ENCODE assay signal across 8 cellular contexts in genomic region chr4:165326831-165327210, GRCh38. TPM values are rescaled to one million over a fixed set of nuclear protein-coding genes. Genes with fewer than 3 reads are reported as not detected.
A peak's percentile ranks its signal among the peaks of the same experiment; 100 is the strongest.
DNase-seq lines count a peak whose midpoint lies in the region; ATAC-seq, FAIRE-seq and TF ChIP-seq lines count a peak whose summit lies in the region.

No MANE protein-coding gene starts in this region.

- H3K23ac ChIP-seq in H1 (ENCODE audit: insufficient read length), result no peak overlapping the region

- H3K9ac ChIP-seq in OCI-LY1 (ENCODE audit: low read length), result peak overlapping the region; percentile 88
- H3K9ac ChIP-seq in H1 (replicated peaks in 1 of 4; ENCODE audit: extremely low read depth in 1 of 4, low read depth in 3 of 4, low read length in 3 of 4), result peak overlapping the region; percentile 64 to 90 (median 76)

- peak overlapping the region; percentile 63 for H3K4ac ChIP-seq in H1 (replicated peaks; ENCODE audit: insufficient read length, low read depth, low read length)

- no peak overlapping the region for H2AK5ac ChIP-seq in H1 (ENCODE audit: low read depth, low read length)

- TF ChIP-seq POLR2A in H1 (IDR thresholded peaks at IDR 0.05; ENCODE audit: control extremely low read depth in 1 of 2, low read depth in 2 of 2, low read length in 2 of 2), result peak in 1 of 2 experiments; percentile 64; a peak in 2 of 3 replicates

- H3K4me2 ChIP-seq in OCI-LY1 (ENCODE audit: low read length), result peak overlapping the region; percentile 97
- peak overlapping the region; percentile 78 to 90 for H3K4me2 ChIP-seq in H1 (ENCODE audit: insufficient read depth in 1 of 2, low read depth in 2 of 2, low read length in 2 of 2)

- no peaks in the 10 kb centered on the region for H3K27me3 Mint-ChIP-seq in Caco-2 (ENCODE audit: insufficient read depth, unreplicated experiment)

- H4K20me1 ChIP-seq in OCI-LY1 (ENCODE audit: insufficient read depth, low read length) (peaks cover 4% of the 10 kb centered on the region; the same call in 1 of the 2 replicates), H1 (replicated peaks in 1 of 2; ENCODE audit: control insufficient read depth in 1 of 2, insufficient read depth in 2 of 2, low read length in 2 of 2) (peaks cover 16 to 19% of the 10 kb centered on the region in 2 experiments)

- ATAC-seq in GM21526 (IDR thresholded peaks at IDR 0.05; ENCODE audit: low FRiP score, unreplicated experiment), result peak; percentile 0
- peak; percentile 39 for ATAC-seq in mucosa of descending colon
- ATAC-seq in HG02623 (IDR thresholded peaks at IDR 0.05; ENCODE audit: unreplicated experiment), result no peak
- no peak for ATAC-seq in HG02970 (IDR thresholded peaks at IDR 0.05; ENCODE audit: low FRiP score, unreplicated experiment)
- ATAC-seq in HG03439 (IDR thresholded peaks at IDR 0.05; ENCODE audit: unreplicated experiment), result no peak

- H2BK12ac ChIP-seq in H1 (ENCODE audit: low read depth, low read length), result no peak overlapping the region

- no peak for TF ChIP-seq CTCF in Caco-2 (IDR thresholded peaks at IDR 0.05; ENCODE audit: insufficient read depth in 1 of 2, low read depth in 1 of 2, low read length in 1 of 2, severe bottlenecking in 1 of 2, unreplicated experiment in 1 of 2)
- no peak for TF ChIP-seq CTCF in OCI-LY1 (IDR thresholded peaks at IDR 0.05; ENCODE audit: low read length)
- TF ChIP-seq CTCF in H1 (IDR thresholded peaks at IDR 0.05; ENCODE audit: control extremely low read depth in 1 of 3, insufficient read depth in 1 of 3, low read depth in 1 of 3, low read length in 3 of 3), result no peak
- no peak for TF ChIP-seq CTCF in mucosa of descending colon (IDR thresholded peaks at IDR 0.05)

- BruUV-seq in Caco-2 (replicated peaks; lab: Mats Ljungman, UMichigan), result TSS peak; percentile 99

- peak overlapping the region; percentile 90 for H4K5ac ChIP-seq in H1 (ENCODE audit: insufficient read length, low read depth, low read length)

- H4K91ac ChIP-seq in H1 (replicated peaks; ENCODE audit: insufficient read length, low read length), result no peak overlapping the region

- no peak for TF ChIP-seq RAD21 in H1 (IDR thresholded peaks at IDR 0.05 in 1 of 2, conservative IDR thresholded peaks at IDR 0.05 in 1 of 2; ENCODE audit: low read depth in 2 of 2, low read length in 2 of 2)

- TF ChIP-seq EP300 in H1 (IDR thresholded peaks at IDR 0.05; ENCODE audit: borderline replicate concordance in 1 of 2, low read depth in 2 of 2, low read length in 2 of 2), result no peak

- H3K18ac ChIP-seq in H1 (ENCODE audit: extremely low read depth, low read length), result no peak overlapping the region; the same call in 1 of the 2 replicates

- peak overlapping the region; percentile 83 for H3K27ac ChIP-seq in OCI-LY1 (ENCODE audit: low read depth, low read length, poor library complexity, severe bottlenecking)
- peak overlapping the region; percentile 75 for H3K27ac ChIP-seq in H1 (ENCODE audit: low read depth, low read length)

- H2AFZ ChIP-seq in OCI-LY1 (ENCODE audit: low read length) (peak overlapping the region; percentile 96), H1 (ENCODE audit: low read length) (peak overlapping the region; percentile 66; the same call in 1 of the 2 replicates)

- H3K4me1 ChIP-seq in Caco-2, result peaks cover 29% of the 10 kb centered on the region
- peaks cover 41% of the 10 kb centered on the region for H3K4me1 ChIP-seq in OCI-LY1 (ENCODE audit: insufficient read depth, low read length, severe bottlenecking)
- H3K4me1 ChIP-seq in H1 (replicated peaks in 1 of 4; ENCODE audit: control insufficient read depth in 3 of 4, insufficient read depth in 4 of 4, low read length in 3 of 4), result peaks cover 5 to 9% (median 7%) of the 10 kb centered on the region in 4 experiments
- peaks cover 4% of the 10 kb centered on the region for H3K4me1 ChIP-seq in mucosa of descending colon (ENCODE audit: low read depth)

- H3K14ac ChIP-seq in H1 (ENCODE audit: insufficient read length), result no peak overlapping the region

- no peaks in the 10 kb centered on the region for H3K9me2 ChIP-seq in OCI-LY1 (ENCODE audit: low read depth, low read length)

- H3K4me1 Mint-ChIP-seq in Caco-2 (ENCODE audit: low read depth, unreplicated experiment), result peaks cover 24% of the 10 kb centered on the region

- peaks cover 3% of the 10 kb centered on the region for H3K23me2 ChIP-seq in H1 (ENCODE audit: low read depth, low read length)

- H3K9me3 ChIP-seq in Caco-2 (peaks cover 10% of the 10 kb centered on the region), OCI-LY1 (ENCODE audit: low read length) (peaks cover 4% of the 10 kb centered on the region; the same call in 1 of the 2 replicates), H1 (ENCODE audit: insufficient read depth in 2 of 2, low read depth in 1 of 2, low read length in 1 of 2) (no peaks in the 10 kb centered on the region), mucosa of descending colon (no peaks in the 10 kb centered on the region)

- intact Hi-C loops in Caco-2 (cut with micrococcal nuclease; ENCODE audit: unreplicated experiment), result loop anchor here (1.0 to 2.0 kb wide), 2 partner anchors 116 to 215 kb away; partner anchors contain the start of gene TMEM192
- intact Hi-C loops in mucosa of descending colon (cut with DNase I, micrococcal nuclease), result no loop called here

- peak overlapping the region; percentile 71 for H3K56ac ChIP-seq in H1 (replicated peaks; ENCODE audit: insufficient read length, low read depth, low read length)

- H3K79me1 ChIP-seq in H1 (ENCODE audit: low read depth, low read length), result no peaks in the 10 kb centered on the region; the same call in 1 of the 2 replicates

- H3K4me3 ChIP-seq in Caco-2 (ENCODE audit: low read depth, low read length) (peak overlapping the region; percentile 59), OCI-LY1 (ENCODE audit: low read depth, low read length, poor library complexity, severe bottlenecking) (peak overlapping the region; percentile 96), H1 (ENCODE audit: extremely low read depth in 1 of 4, insufficient read depth in 2 of 4, low read depth in 3 of 4, low read length in 4 of 4) (peak overlapping the region; percentile 76 to 93 (median 86)), mucosa of descending colon (peak overlapping the region; percentile 74)

- no peaks in the 10 kb centered on the region for H3K27me3 ChIP-seq in Caco-2 (replicated peaks; ENCODE audit: control insufficient read depth, insufficient read depth, low read length)
- no peaks in the 10 kb centered on the region for H3K27me3 ChIP-seq in OCI-LY1 (ENCODE audit: insufficient read depth, low read length)
- no peaks in the 10 kb centered on the region for H3K27me3 ChIP-seq in H1 (replicated peaks in 1 of 4; ENCODE audit: control insufficient read depth in 3 of 4, extremely low read depth in 1 of 4, insufficient read depth in 3 of 4, low read length in 3 of 4)

- WGBS in H1 (ENCODE audit: extremely low coverage in 1 of 2, insufficient coverage in 1 of 2, insufficient read length in 1 of 2, insufficient replicate concordance in 2 of 2, low coverage in 1 of 2, low lambda C conversion rate in 2 of 2, missing lambda C conversion rate in 1 of 2), 2 experiments, result 2% methylated on average over 13 of the region's 14 CpGs; no CpG with 5 or more reads in 1 of the 2 experiments

- H3K79me2 ChIP-seq in OCI-LY1 (ENCODE audit: insufficient read depth, low read length) (peaks cover 42% of the 10 kb centered on the region), H1 (ENCODE audit: control insufficient read depth in 1 of 2, insufficient read depth in 2 of 2, low read length in 2 of 2) (peaks cover 38 to 43% of the 10 kb centered on the region in 2 experiments)

- no peak overlapping the region for H2BK20ac ChIP-seq in H1 (ENCODE audit: low read length)

- CTCF ChIA-PET in Caco-2 (lab: Charles Lee) (interaction anchor here (0.6 to 1.0 kb wide), 4 partner anchors 17 to 213 kb away, joined by 3 to 7 read pairs (median 5); no protein-coding TSS in a partner anchor), H1 (lab: Charles Lee; ENCODE audit: partially characterized antibody) (interaction anchor here (1.0 to 2.0 kb wide), 5 partner anchors 17 to 201 kb away, joined by 3 to 13 read pairs (median 4); no protein-coding TSS in a partner anchor)

- H3K36me3 ChIP-seq in Caco-2 (ENCODE audit: control insufficient read depth, insufficient read depth, low read length), result no peaks in the 10 kb centered on the region; the same call in 1 of the 2 replicates
- H3K36me3 ChIP-seq in OCI-LY1 (ENCODE audit: insufficient read depth, low read length), result peaks cover 45% of the 10 kb centered on the region
- H3K36me3 ChIP-seq in H1 (ENCODE audit: control insufficient read depth in 2 of 4, insufficient read depth in 4 of 4, low read length in 3 of 4), result peaks cover 0 to 16% (median 5%) of the 10 kb centered on the region in 4 experiments; a peak in 2 of 8 replicates
- no peaks in the 10 kb centered on the region for H3K36me3 ChIP-seq in mucosa of descending colon (ENCODE audit: low read depth)

- H3F3A ChIP-seq in OCI-LY1 (ENCODE audit: insufficient read depth, low read length), result no peaks in the 10 kb centered on the region; the same call in 1 of the 2 replicates

- H2BK15ac ChIP-seq in H1 (ENCODE audit: low read length), result no peak overlapping the region

- H3K27ac Mint-ChIP-seq in Caco-2 (ENCODE audit: unreplicated experiment), result no peak overlapping the region

- peak in 1 of 2 experiments; percentile 38 for DNase-seq in Caco-2
- no peak for DNase-seq in H1 (ENCODE audit: low read depth in 1 of 2, low spot score in 2 of 2)
- peak; percentile 49 to 57 (median 56) for DNase-seq in mucosa of descending colon

- peak overlapping the region; percentile 62 for H2BK120ac ChIP-seq in H1 (replicated peaks; ENCODE audit: low read depth, low read length)

- H4K8ac ChIP-seq in H1 (ENCODE audit: extremely low read depth, insufficient read depth, low read length), result no peak overlapping the region

- no peak for FAIRE-seq in H1 (lab: Jason Lieb, UNC)

- POLR2A ChIA-PET in Caco-2 (lab: Charles Lee) (interaction anchor here (0.5 to 1.9 kb wide), 7 partner anchors 16 to 1117 kb away, joined by 3 to 24 read pairs (median 3); partner anchors contain the start of genes CPE, KLHL2 and TMEM192), H1 (lab: Charles Lee; ENCODE audit: partially characterized antibody) (interaction anchor here (0.8 to 2.0 kb wide), 8 partner anchors 8 to 204 kb away, joined by 3 to 11 read pairs (median 4); no protein-coding TSS in a partner anchor)

- peaks cover 24% of the 10 kb centered on the region for H3K36me3 Mint-ChIP-seq in Caco-2 (ENCODE audit: insufficient read depth, unreplicated experiment)

- H2BK5ac ChIP-seq in H1 (ENCODE audit: low read depth, low read length), result peak overlapping the region; percentile 63; the same call in 1 of the 2 replicates

- no peak overlapping the region for H3K4me3 Mint-ChIP-seq in Caco-2 (ENCODE audit: unreplicated experiment)

- H3K9me3 Mint-ChIP-seq in Caco-2 (ENCODE audit: unreplicated experiment), result no peaks in the 10 kb centered on the region

RNA-seq across cellular contexts. Expression of gene MSMO1, which starts 0.6 kb away (rescaled TPM):
- total RNA-seq in Caco-2 (2022) (80.5 and 91.1 TPM in 2 replicates), mucosa of descending colon (100 to 1,000 TPM in 2 of 3 donors, 10 to 100 TPM in 1; 41.1 to 123 (median 117) TPM)
- total RNA-seq in H1 (2021; fragmentation: NEBNext Ultra II Directional; extraction: Animal tissue kit (Norgen Biotek cat#: 25700)), result 105 and 109 TPM in 2 replicates
- 50.6 and 79.8 TPM in 2 replicates for polyA plus RNA-seq in H1 (2011; rRNA removed)
- polyA plus RNA-seq in H1 (2011; cell fraction: cytosol; rRNA removed), result 73.4 TPM
- polyA plus RNA-seq in H1 (2011; cell fraction: nucleus; rRNA removed), result 25.7 TPM
- polyA plus RNA-seq in H1 (2012, experiment 1 of 2), result 39.1 to 77.9 TPM (median 42.7 TPM) in 4 replicates
- polyA plus RNA-seq in H1 (2012, experiment 2 of 2), result 11.6 TPM
- 238 TPM for polyA plus RNA-seq in H1 (2013, experiment 1 of 2)
- polyA plus RNA-seq in H1 (2013, experiment 2 of 2), result 309 TPM
- polyA minus RNA-seq in H1 (2011; rRNA and poly(A)+ RNA removed), result 40.2 and 47.0 TPM in 2 replicates
- 51.2 TPM for polyA minus RNA-seq in H1 (2011; cell fraction: cytosol; rRNA and poly(A)+ RNA removed)
- 29.2 TPM for polyA minus RNA-seq in H1 (2011; cell fraction: nucleus; rRNA and poly(A)+ RNA removed)

RNA-seq across cellular contexts. Expression of gene CPE, which starts 52.0 kb away (rescaled TPM):
- total RNA-seq in Caco-2 (2022), result 4.6 and 5.9 TPM in 2 replicates
- total RNA-seq in H1 (2021; fragmentation: NEBNext Ultra II Directional; extraction: Animal tissue kit (Norgen Biotek cat#: 25700)), result 9.4 and 11.9 TPM in 2 replicates
- polyA plus RNA-seq in H1 (2011; rRNA removed), result 9.3 and 10.2 TPM in 2 replicates
- 14.4 TPM for polyA plus RNA-seq in H1 (2011; cell fraction: cytosol; rRNA removed)
- 7.4 TPM for polyA plus RNA-seq in H1 (2011; cell fraction: nucleus; rRNA removed)
- 15.6 to 21.4 TPM (median 18.7 TPM) in 4 replicates for polyA plus RNA-seq in H1 (2012, experiment 1 of 2)
- 2.8 TPM for polyA plus RNA-seq in H1 (2012, experiment 2 of 2)
- 19.9 TPM for polyA plus RNA-seq in H1 (2013, experiment 1 of 2)
- polyA plus RNA-seq in H1 (2013, experiment 2 of 2), result 21.7 TPM
- 14.9 and 18.8 TPM in 2 replicates for polyA minus RNA-seq in H1 (2011; rRNA and poly(A)+ RNA removed)
- 7.9 TPM for polyA minus RNA-seq in H1 (2011; cell fraction: cytosol; rRNA and poly(A)+ RNA removed)
- polyA minus RNA-seq in H1 (2011; cell fraction: nucleus; rRNA and poly(A)+ RNA removed), result 4.1 TPM
- 10 to 100 TPM; 26.3 to 39.9 (median 33.9) TPM for total RNA-seq in mucosa of descending colon

Comparison
In these comparisons a context has a peak if more than half of its experiments do, and no peak if none do; other contexts are left out.
1. DNase-seq: peak in mucosa of descending colon (3 of 3); none in H1 (0 of 2).
2. ATAC-seq: peak in GM21526 (single experiment) and mucosa of descending colon (single experiment); none in HG02623 (single experiment), HG02970 (single experiment) and HG03439 (single experiment).
3. Peak in every context shown above with its lines, with median percentiles within 50 percentile points of each other: H3K4me3 ChIP-seq.